In the genomic region with DNA sequence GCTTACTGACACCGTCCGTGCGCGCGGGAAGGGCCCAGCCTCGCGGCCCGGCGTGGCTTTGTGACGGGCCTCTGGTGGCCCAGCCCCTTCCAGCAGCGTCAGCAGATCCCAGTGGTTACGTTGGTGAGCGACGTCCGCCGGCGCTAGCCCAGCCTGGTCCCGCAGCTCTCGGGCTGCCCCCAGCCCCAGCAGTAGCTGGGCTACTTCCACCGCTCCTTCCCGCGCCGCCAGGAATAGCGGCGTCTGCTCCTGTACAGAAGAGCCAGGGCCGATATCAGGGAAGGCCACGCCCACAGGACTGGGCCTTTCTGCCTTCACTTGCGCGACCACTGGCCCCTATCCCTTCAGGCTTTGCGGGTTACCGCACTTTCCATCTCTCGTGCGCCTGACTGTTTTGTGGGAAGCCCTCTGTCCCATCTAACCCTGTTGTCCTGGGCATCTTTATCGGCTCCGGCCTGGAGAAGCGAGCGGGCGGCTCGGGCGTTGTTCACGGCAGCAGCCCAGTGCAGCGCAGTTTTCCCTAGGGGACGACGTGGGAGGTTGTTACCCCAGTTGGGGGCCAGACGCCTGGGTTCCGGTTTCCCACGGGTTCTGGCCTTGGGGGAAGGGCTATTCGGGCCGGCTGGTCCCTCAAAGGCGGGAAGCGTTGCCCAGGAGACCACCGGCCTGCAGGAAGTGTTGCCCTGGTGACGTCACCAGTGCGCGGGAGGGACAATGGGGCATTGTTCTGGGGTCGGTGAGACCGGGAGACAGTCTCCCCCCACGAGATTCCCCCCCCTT, we compare ENCODE assay signal across 1 cellular context.
TF ChIP-seq lines count a peak whose summit lies in the region.

No MANE protein-coding gene starts in this region.

TF ChIP-seq in IMR-90, 13 proteins besides CTCF, POLR2A, EP300 and RAD21:
- 0 out of 2 replicates have a peak, but pooled peaks have one; percentile 2 for TF ChIP-seq RFX5 (IDR thresholded peaks at IDR 0.05; ENCODE audit: low read depth, low read length)
- TF ChIP-seq FOS (IDR thresholded peaks at IDR 0.05; ENCODE audit: low read depth, low read length) = 0 out of 2 replicates have a peak, but pooled peaks have one; percentile 30
- peak; percentile 72 for TF ChIP-seq MAZ (IDR thresholded peaks at IDR 0.05; ENCODE audit: borderline replicate concordance, low read depth, low read length)
- TF ChIP-seq, protein P1, sequence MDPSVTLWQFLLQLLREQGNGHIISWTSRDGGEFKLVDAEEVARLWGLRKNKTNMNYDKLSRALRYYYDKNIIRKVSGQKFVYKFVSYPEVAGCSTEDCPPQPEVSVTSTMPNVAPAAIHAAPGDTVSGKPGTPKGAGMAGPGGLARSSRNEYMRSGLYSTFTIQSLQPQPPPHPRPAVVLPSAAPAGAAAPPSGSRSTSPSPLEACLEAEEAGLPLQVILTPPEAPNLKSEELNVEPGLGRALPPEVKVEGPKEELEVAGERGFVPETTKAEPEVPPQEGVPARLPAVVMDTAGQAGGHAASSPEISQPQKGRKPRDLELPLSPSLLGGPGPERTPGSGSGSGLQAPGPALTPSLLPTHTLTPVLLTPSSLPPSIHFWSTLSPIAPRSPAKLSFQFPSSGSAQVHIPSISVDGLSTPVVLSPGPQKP (IDR thresholded peaks at IDR 0.05; ENCODE audit: borderline replicate concordance, low read depth, low read length) = no peak
- TF ChIP-seq MXI1 (IDR thresholded peaks at IDR 0.05; ENCODE audit: borderline replicate concordance, low read depth, low read length) = no peak
- 0 out of 2 replicates have a peak, but pooled peaks have one; percentile 7 for TF ChIP-seq NFE2L2 (IDR thresholded peaks at IDR 0.05; ENCODE audit: low read depth, low read length)
- no peak for TF ChIP-seq CEBPB (IDR thresholded peaks at IDR 0.05; ENCODE audit: low read depth, low read length)
- no peak; the same call in 1 of the 2 replicates for TF ChIP-seq SMC3 (IDR thresholded peaks at IDR 0.05; ENCODE audit: low read depth, low read length)
- peak; percentile 72 for TF ChIP-seq BHLHE40 (IDR thresholded peaks at IDR 0.05; ENCODE audit: low read depth, low read length)
- TF ChIP-seq CHD1 (IDR thresholded peaks at IDR 0.05; ENCODE audit: low read depth, low read length) = peak; percentile 97
- TF ChIP-seq, protein P2, sequence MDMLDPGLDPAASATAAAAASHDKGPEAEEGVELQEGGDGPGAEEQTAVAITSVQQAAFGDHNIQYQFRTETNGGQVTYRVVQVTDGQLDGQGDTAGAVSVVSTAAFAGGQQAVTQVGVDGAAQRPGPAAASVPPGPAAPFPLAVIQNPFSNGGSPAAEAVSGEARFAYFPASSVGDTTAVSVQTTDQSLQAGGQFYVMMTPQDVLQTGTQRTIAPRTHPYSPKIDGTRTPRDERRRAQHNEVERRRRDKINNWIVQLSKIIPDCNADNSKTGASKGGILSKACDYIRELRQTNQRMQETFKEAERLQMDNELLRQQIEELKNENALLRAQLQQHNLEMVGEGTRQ (IDR thresholded peaks at IDR 0.05; ENCODE audit: low read depth, low read length) = peak; percentile 10; the same call in 1 of the 2 replicates
- no peak for TF ChIP-seq RCOR1 (IDR thresholded peaks at IDR 0.05; ENCODE audit: insufficient replicate concordance, low read length)
- peak; percentile 92 for TF ChIP-seq MAFK (IDR thresholded peaks at IDR 0.05; ENCODE audit: low read depth, low read length)
